ENCODE assay signal across 13 cellular contexts in the genomic region with DNA sequence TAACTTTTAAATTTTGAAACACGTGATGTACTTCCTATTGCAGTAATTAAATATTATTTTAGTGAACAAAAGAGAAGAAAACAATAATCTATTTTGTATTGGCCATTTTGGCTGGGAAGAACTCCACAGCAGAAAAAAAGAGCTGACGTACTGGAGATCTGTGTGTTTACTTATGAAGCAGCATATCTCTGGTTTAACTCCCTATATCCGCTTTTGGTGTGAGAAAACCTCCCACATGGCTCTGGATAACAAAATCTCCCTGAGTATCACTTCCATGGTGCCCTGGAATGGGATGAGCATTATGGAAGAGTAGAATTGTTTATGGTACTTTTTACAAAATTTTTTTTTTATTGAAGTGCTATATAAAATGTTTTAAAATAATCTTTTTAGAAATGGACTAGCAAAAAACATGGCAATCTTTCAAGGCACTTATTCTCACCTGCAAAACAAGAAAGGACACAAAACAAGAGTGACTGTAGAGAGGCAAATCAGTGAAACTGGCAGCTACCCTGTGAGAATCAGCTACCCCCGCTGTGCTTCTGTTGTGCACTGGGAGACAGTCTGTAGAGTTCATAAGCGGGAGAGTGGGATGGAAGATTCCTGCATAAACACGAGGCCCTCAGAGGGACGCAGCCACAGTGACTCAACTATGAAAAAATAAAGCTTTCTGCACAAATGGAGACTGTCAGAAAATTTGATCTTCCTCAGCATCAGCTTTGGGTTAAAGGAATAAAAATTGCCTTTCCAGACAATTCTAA.
DNase-seq lines count a peak whose midpoint lies in the region; ATAC-seq and TF ChIP-seq lines count a peak whose summit lies in the region.
"Had no signal": no experiment of that assay in that cellular context is flagged by ENCODE, and none has a peak within 500 bp of the region (broad histone marks: within the 10 kb centered on the region; RNA-seq: fewer than 3 reads in every experiment).

No MANE protein-coding gene starts in this region.

- peak overlapping the region; percentile 64 for H3K27ac Mint-ChIP-seq in mesothelial cell of epicardium
- H3K27ac Mint-ChIP-seq: CD4-positive, CD25-positive, alpha-beta regulatory T cell had no signal

- H3K27me3 Mint-ChIP-seq in mesothelial cell of epicardium (ENCODE audit: low read depth) = no peaks in the 10 kb centered on the region
- H3K27me3 Mint-ChIP-seq: CD4-positive, CD25-positive, alpha-beta regulatory T cell had no signal

- intact Hi-C loops in sciatic nerve (cut with DNase I) = no loop called here

- ATAC-seq in sciatic nerve = peak; percentile 65
- no peak for ATAC-seq in GM19452 (IDR thresholded peaks at IDR 0.05; ENCODE audit: unreplicated experiment)

- no peaks in the 10 kb centered on the region for H3K9me3 Mint-ChIP-seq in mesothelial cell of epicardium
- H3K9me3 Mint-ChIP-seq: CD4-positive, CD25-positive, alpha-beta regulatory T cell had no signal

- H3K4me1 Mint-ChIP-seq in mesothelial cell of epicardium = peaks cover 16% of the 10 kb centered on the region
- H3K4me1 Mint-ChIP-seq: CD4-positive, CD25-positive, alpha-beta regulatory T cell had no signal

- no peak for TF ChIP-seq CTCF in mesothelial cell of epicardium (IDR thresholded peaks at IDR 0.05; ENCODE audit: unreplicated experiment)

- DNase-seq in Ammon's horn (ENCODE audit: low spot score) = peak; percentile 49
- DNase-seq in astrocyte of the hippocampus (ENCODE audit: low read depth, low spot score) = peak; percentile 39
- no peak for DNase-seq in mesothelial cell of epicardium (ENCODE audit: low spot score in 2 of 2, unreplicated experiment in 2 of 2)
- DNase-seq in sciatic nerve (ENCODE audit: low spot score) = no peak
- DNase-seq in stimulated activated CD4-positive, alpha-beta T cell treated with anti-CD3 and anti-CD28 coated beads, Interleukin-1b, Interleukin-23, amount 100 ng/mL, for 48 hours = no peak
- no peak for DNase-seq in activated naive CD4-positive, alpha-beta T cell treated with anti-CD3 and anti-CD28 coated beads, Interleukin-2, amount 50 U/mL, for 16 hours
- DNase-seq: 8988T; AML-193; Calu3; CD4-positive, CD25-positive, alpha-beta regulatory T cell; DMS 273 treated with DMSO at 0.1 percent for 48 hours; GOT3 had no signal

- no peak overlapping the region for H3K4me3 Mint-ChIP-seq in mesothelial cell of epicardium
- H3K4me3 Mint-ChIP-seq: CD4-positive, CD25-positive, alpha-beta regulatory T cell had no signal

- H3K36me3 Mint-ChIP-seq in mesothelial cell of epicardium = no peaks in the 10 kb centered on the region
- H3K36me3 Mint-ChIP-seq: CD4-positive, CD25-positive, alpha-beta regulatory T cell had no signal

Comparison
In these comparisons a context has a peak if more than half of its experiments do, and no peak if none do; other contexts are left out.
1. DNase-seq: peak in Ammon's horn (single experiment) and astrocyte of the hippocampus (single experiment); none in mesothelial cell of epicardium (0 of 2), sciatic nerve (single experiment), stimulated activated CD4-positive, alpha-beta T cell treated with anti-CD3 and anti-CD28 coated beads, Interleukin-1b, Interleukin-23, amount 100 ng/mL, for 48 hours (single experiment) and activated naive CD4-positive, alpha-beta T cell treated with anti-CD3 and anti-CD28 coated beads, Interleukin-2, amount 50 U/mL, for 16 hours (single experiment).